Comparison of ENCODE assay signal across 27 cellular contexts in the genomic region with DNA sequence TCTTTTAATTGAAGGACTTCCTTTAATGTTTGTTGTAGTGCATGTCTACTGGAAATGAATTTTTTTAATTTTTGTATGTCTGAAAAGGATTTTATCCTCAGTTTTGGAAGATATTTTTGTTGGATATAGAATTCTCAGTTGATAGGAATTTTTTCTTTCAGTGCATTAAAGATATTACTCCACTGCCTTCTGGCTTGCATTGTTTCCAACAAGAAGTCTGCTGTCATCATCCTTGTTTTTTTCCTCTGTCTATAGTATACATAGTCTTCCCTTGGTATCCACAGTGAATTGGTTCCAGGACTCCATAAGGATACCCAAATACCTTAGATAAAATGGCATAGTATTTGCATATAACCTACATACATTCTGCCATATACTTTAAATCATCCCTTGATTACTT.
"Had no signal": no experiment of that assay in that cellular context is flagged by ENCODE, and none has a peak within 500 bp of the region (broad histone marks: within the 10 kb centered on the region; RNA-seq: fewer than 3 reads in every experiment).

No MANE protein-coding gene starts in this region.

- H3K4me2 ChIP-seq: hepatocyte had no signal

- H3K36me3 ChIP-seq: gastroesophageal sphincter, heart left ventricle, ovary, spleen, tibial artery had no signal

- H3K4me3 Mint-ChIP-seq: endodermal cell; memory B cell; natural killer cell; stimulated activated memory B cell treated with anti-CD40 and anti-IgM and Interleukin-4, amounts not matched to agents 10 μg/mL and 1 μg/mL and 100 μg/mL, for 72 hours; type B pancreatic cell had no signal

- H3K4me1 Mint-ChIP-seq: endodermal cell; memory B cell; stimulated activated memory B cell treated with anti-CD40 and anti-IgM and Interleukin-4, amounts not matched to agents 10 μg/mL and 1 μg/mL and 100 μg/mL, for 72 hours had no signal

- H3K27me3 ChIP-seq: gastroesophageal sphincter, heart left ventricle, hepatocyte, ovary, spleen, testis, tibial artery had no signal

- H3K4me1 ChIP-seq: gastroesophageal sphincter, heart left ventricle, psoas muscle, spleen, testis, tibial artery had no signal

- H3K79me2 ChIP-seq: hepatocyte had no signal

- H3K27ac Mint-ChIP-seq: endodermal cell; memory B cell; natural killer cell; stimulated activated memory B cell treated with anti-CD40 and anti-IgM and Interleukin-4, amounts not matched to agents 10 μg/mL and 1 μg/mL and 100 μg/mL, for 72 hours; type B pancreatic cell had no signal

- ATAC-seq: esophagus mucosa; gastroesophageal sphincter; heart left ventricle; left lobe of liver; natural killer cell; psoas muscle; right cardiac atrium; stimulated activated memory B cell treated with anti-CD40 and anti-IgM and Interleukin-4, amounts not matched to agents 10 μg/mL and 1 μg/mL and 100 μg/mL, for 72 hours; stimulated activated naive CD8-positive, alpha-beta T cell treated with anti-CD3 and anti-CD28 coated beads, Interleukin-15, Interleukin-2, amounts not matched to agents 100 U/mL and 50 U/mL, for 24 hours had no signal

- DNase-seq: effector CD8-positive, alpha-beta T cell; endodermal cell; foreskin fibroblast; heart left ventricle; kidney; natural killer cell; occipital lobe; ovary; posterior cingulate gyrus; psoas muscle; right cardiac atrium; spleen; stimulated activated CD4-positive, alpha-beta T cell treated with anti-CD3 and anti-CD28 coated beads, Interleukin-4, amount 100 ng/mL, for 4 hours; stimulated activated naive CD8-positive, alpha-beta T cell treated with anti-CD3 and anti-CD28 coated beads, Interleukin-15, Interleukin-2, amounts not matched to agents 100 U/mL and 50 U/mL, for 24 hours; substantia nigra; testis; tibial artery had no signal

- H2AFZ ChIP-seq: hepatocyte had no signal

- H3K27ac ChIP-seq: epithelial cell of prostate, gastroesophageal sphincter, heart left ventricle, hepatocyte, ovary, psoas muscle, skin epidermis, spleen, testis, tibial artery had no signal

- H3K9me3 ChIP-seq: ovary, testis had no signal

- FAIRE-seq: kidney had no signal

- H3K4me3 ChIP-seq: gastroesophageal sphincter, heart left ventricle, hepatocyte, lung, ovary, psoas muscle, skin epidermis, spleen, testis, tibial artery had no signal

- H3K27me3 Mint-ChIP-seq: type B pancreatic cell had no signal
